1 cellular context compared by ENCODE assay signal in the genomic region with DNA sequence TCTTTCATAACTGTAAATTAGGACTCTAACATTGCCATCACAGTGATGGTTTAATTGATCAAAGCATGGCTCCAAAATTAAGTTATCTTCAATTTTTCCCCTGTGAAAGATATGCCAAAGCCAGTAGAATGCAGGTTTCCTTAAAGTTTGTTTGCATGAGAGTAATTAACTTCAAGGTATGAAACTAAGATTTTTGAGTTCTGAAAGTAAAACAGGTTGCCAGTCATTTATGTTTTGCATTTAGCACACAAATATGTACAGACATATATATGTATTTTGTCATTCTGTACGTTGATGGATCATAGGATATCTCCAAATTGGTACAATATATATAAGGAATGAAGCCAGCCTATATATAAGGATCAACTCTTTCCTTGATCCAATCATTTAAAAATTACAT.
TF ChIP-seq lines count a peak whose summit lies in the region.

No MANE protein-coding gene starts in this region.

TF ChIP-seq in GM23338, 12 proteins besides CTCF, POLR2A, EP300 and RAD21 (continued from another document):
- TF ChIP-seq, protein P1, sequence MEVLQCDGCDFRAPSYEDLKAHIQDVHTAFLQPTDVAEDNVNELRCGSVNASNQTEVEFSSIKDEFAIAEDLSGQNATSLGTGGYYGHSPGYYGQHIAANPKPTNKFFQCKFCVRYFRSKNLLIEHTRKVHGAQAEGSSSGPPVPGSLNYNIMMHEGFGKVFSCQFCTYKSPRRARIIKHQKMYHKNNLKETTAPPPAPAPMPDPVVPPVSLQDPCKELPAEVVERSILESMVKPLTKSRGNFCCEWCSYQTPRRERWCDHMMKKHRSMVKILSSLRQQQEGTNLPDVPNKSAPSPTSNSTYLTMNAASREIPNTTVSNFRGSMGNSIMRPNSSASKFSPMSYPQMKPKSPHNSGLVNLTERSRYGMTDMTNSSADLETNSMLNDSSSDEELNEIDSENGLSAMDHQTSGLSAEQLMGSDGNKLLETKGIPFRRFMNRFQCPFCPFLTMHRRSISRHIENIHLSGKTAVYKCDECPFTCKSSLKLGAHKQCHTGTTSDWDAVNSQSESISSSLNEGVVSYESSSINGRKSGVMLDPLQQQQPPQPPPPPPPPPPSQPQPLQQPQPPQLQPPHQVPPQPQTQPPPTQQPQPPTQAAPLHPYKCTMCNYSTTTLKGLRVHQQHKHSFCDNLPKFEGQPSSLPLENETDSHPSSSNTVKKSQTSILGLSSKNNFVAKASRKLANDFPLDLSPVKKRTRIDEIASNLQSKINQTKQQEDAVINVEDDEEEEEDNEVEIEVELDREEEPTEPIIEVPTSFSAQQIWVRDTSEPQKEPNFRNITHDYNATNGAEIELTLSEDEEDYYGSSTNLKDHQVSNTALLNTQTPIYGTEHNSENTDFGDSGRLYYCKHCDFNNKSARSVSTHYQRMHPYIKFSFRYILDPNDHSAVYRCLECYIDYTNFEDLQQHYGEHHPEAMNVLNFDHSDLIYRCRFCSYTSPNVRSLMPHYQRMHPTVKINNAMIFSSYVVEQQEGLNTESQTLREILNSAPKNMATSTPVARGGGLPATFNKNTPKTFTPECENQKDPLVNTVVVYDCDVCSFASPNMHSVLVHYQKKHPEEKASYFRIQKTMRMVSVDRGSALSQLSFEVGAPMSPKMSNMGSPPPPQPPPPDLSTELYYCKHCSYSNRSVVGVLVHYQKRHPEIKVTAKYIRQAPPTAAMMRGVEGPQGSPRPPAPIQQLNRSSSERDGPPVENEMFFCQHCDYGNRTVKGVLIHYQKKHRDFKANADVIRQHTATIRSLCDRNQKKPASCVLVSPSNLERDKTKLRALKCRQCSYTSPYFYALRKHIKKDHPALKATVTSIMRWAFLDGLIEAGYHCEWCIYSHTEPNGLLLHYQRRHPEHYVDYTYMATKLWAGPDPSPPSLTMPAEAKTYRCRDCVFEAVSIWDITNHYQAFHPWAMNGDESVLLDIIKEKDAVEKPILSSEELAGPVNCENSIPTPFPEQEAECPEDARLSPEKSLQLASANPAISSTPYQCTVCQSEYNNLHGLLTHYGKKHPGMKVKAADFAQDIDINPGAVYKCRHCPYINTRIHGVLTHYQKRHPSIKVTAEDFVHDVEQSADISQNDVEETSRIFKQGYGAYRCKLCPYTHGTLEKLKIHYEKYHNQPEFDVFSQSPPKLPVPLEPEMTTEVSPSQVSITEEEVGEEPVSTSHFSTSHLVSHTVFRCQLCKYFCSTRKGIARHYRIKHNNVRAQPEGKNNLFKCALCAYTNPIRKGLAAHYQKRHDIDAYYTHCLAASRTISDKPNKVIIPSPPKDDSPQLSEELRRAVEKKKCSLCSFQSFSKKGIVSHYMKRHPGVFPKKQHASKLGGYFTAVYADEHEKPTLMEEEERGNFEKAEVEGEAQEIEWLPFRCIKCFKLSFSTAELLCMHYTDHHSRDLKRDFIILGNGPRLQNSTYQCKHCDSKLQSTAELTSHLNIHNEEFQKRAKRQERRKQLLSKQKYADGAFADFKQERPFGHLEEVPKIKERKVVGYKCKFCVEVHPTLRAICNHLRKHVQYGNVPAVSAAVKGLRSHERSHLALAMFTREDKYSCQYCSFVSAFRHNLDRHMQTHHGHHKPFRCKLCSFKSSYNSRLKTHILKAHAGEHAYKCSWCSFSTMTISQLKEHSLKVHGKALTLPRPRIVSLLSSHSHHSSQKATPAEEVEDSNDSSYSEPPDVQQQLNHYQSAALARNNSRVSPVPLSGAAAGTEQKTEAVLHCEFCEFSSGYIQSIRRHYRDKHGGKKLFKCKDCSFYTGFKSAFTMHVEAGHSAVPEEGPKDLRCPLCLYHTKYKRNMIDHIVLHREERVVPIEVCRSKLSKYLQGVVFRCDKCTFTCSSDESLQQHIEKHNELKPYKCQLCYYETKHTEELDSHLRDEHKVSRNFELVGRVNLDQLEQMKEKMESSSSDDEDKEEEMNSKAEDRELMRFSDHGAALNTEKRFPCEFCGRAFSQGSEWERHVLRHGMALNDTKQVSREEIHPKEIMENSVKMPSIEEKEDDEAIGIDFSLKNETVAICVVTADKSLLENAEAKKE (CRISPR knock-in tag; IDR thresholded peaks at IDR 0.05), result no peak
- TF ChIP-seq JUNB (IDR thresholded peaks at IDR 0.05; ENCODE audit: unreplicated experiment) (no peak), STAT1 (IDR thresholded peaks at IDR 0.05; ENCODE audit: unreplicated experiment) (no peak), NANOG (IDR thresholded peaks at IDR 0.05; ENCODE audit: borderline replicate concordance) (no peak), POLR2AphosphoS5 (IDR thresholded peaks at IDR 0.05; ENCODE audit: low read depth) (no peak), ZNF114 (CRISPR knock-in tag; IDR thresholded peaks at IDR 0.05) (no peak), ZNF331 (CRISPR knock-in tag; IDR thresholded peaks at IDR 0.05; ENCODE audit: low read depth) (no peak), EZH2phosphoT487 (IDR thresholded peaks at IDR 0.05; ENCODE audit: unreplicated experiment) (no peak)
